ENCODE assay signal across 10 cellular contexts in genomic region chr2:119838179-119838578, GRCh38.
DNase-seq lines count a peak whose midpoint lies in the region; ATAC-seq and TF ChIP-seq lines count a peak whose summit lies in the region.
"Had no signal": no experiment of that assay in that cellular context is flagged by ENCODE, and none has a peak within 500 bp of the region (broad histone marks: within the 10 kb centered on the region; RNA-seq: fewer than 3 reads in every experiment).

No MANE protein-coding gene starts in this region.

- H3K4me1 ChIP-seq in RWPE2 (ENCODE audit: insufficient read depth, poor library complexity, severe bottlenecking) = peaks cover 14% of the 10 kb centered on the region
- H3K4me1 ChIP-seq in upper lobe of right lung = no peaks in the 10 kb centered on the region

- intact Hi-C loops in natural killer cell (cut with micrococcal nuclease) (no loop called here), upper lobe of right lung (cut with DNase I) (no loop called here)

- DNase-seq in natural killer cell (no peak), RWPE2 (ENCODE audit: low spot score) (no peak), fibroblast of pulmonary artery (ENCODE audit: low read depth) (peak; percentile 16), upper lobe of right lung (no peak), NAMALWA (ENCODE audit: low spot score) (no peak), GM13977 (ENCODE audit: low spot score) (no peak)
- no peak for DNase-seq in natural killer cell treated with Interleukin-12 subunit alpha and Interleukin-12 subunit beta and Interleukin-15 and Interleukin-18, amount 100 ng/mL, for 72 hours (ENCODE audit: low spot score)
- DNase-seq: activated gamma-delta T cell treated with Interleukin-2 at 50 U/mL for 16 hours had no signal

- H3K9me3 ChIP-seq in RWPE2 (ENCODE audit: severe bottlenecking) (no peaks in the 10 kb centered on the region), upper lobe of right lung (no peaks in the 10 kb centered on the region)

- no peaks in the 10 kb centered on the region for H3K27me3 ChIP-seq in RWPE2 (ENCODE audit: insufficient read depth, poor library complexity, severe bottlenecking)
- no peaks in the 10 kb centered on the region for H3K27me3 ChIP-seq in upper lobe of right lung
- H3K27me3 ChIP-seq: hepatocyte had no signal

- TF ChIP-seq CTCF in natural killer cell (IDR thresholded peaks at IDR 0.05) = no peak
- no peak for TF ChIP-seq CTCF in RWPE2 (IDR thresholded peaks at IDR 0.05; ENCODE audit: poor library complexity, severe bottlenecking)
- no peak for TF ChIP-seq CTCF in fibroblast of pulmonary artery (IDR thresholded peaks at IDR 0.05; ENCODE audit: low read length, missing control alignments)
- TF ChIP-seq CTCF in upper lobe of right lung (IDR thresholded peaks at IDR 0.05) = no peak
- no peak for TF ChIP-seq CTCF in GM13977 (IDR thresholded peaks at IDR 0.05; ENCODE audit: extremely low read depth, insufficient read depth, missing control alignments)

- H3K27me3 Mint-ChIP-seq in natural killer cell (ENCODE audit: low read depth in 2 of 2) = no peaks in the 10 kb centered on the region
- no peaks in the 10 kb centered on the region for H3K27me3 Mint-ChIP-seq in natural killer cell treated with Interleukin-12 subunit alpha and Interleukin-12 subunit beta and Interleukin-15 and Interleukin-18, amount 100 ng/mL, for 72 hours

- no peaks in the 10 kb centered on the region for H3K36me3 Mint-ChIP-seq in natural killer cell
- H3K36me3 Mint-ChIP-seq in natural killer cell treated with Interleukin-12 subunit alpha and Interleukin-12 subunit beta and Interleukin-15 and Interleukin-18, amount 100 ng/mL, for 72 hours = no peaks in the 10 kb centered on the region

- H3K4me1 Mint-ChIP-seq in natural killer cell = peaks cover 49 to 61% of the 10 kb centered on the region in 2 donors
- peaks cover 10 to 32% of the 10 kb centered on the region in 2 donors for H3K4me1 Mint-ChIP-seq in natural killer cell treated with Interleukin-12 subunit alpha and Interleukin-12 subunit beta and Interleukin-15 and Interleukin-18, amount 100 ng/mL, for 72 hours (ENCODE audit: low read depth in 2 of 2)

- peak overlapping the region; percentile 32 for H3K27ac ChIP-seq in RWPE2 (ENCODE audit: poor library complexity, severe bottlenecking)
- no peak overlapping the region for H3K27ac ChIP-seq in upper lobe of right lung
- H3K27ac ChIP-seq: hepatocyte had no signal

- in situ Hi-C loops in GM13977 (cut with MboI; ENCODE audit: low pct_unique_long_range_greater_than_20kb, low sequenced_read_pairs, unreplicated experiment) = no loop called here

- H3K4me3 ChIP-seq in RWPE2 (ENCODE audit: severe bottlenecking) = no peak overlapping the region
- H3K4me3 ChIP-seq in fibroblast of pulmonary artery (replicated peaks; ENCODE audit: low read depth, low read length) = no peak overlapping the region
- no peak overlapping the region for H3K4me3 ChIP-seq in upper lobe of right lung
- H3K4me3 ChIP-seq: hepatocyte had no signal

- H3K4me3 Mint-ChIP-seq in natural killer cell = no peak overlapping the region
- H3K4me3 Mint-ChIP-seq in natural killer cell treated with Interleukin-12 subunit alpha and Interleukin-12 subunit beta and Interleukin-15 and Interleukin-18, amount 100 ng/mL, for 72 hours = no peak overlapping the region

- no peak for ATAC-seq in natural killer cell
- no peak for ATAC-seq in natural killer cell treated with Interleukin-12 subunit alpha and Interleukin-12 subunit beta and Interleukin-15 and Interleukin-18, amount 100 ng/mL, for 72 hours
- ATAC-seq in RWPE2 (ENCODE audit: low read depth) = peak; percentile 74
- ATAC-seq in upper lobe of right lung = peak; percentile 47
- ATAC-seq in GM21619 (IDR thresholded peaks at IDR 0.05; ENCODE audit: unreplicated experiment) = no peak

- H3K9me3 Mint-ChIP-seq in natural killer cell = no peaks in the 10 kb centered on the region
- no peaks in the 10 kb centered on the region for H3K9me3 Mint-ChIP-seq in natural killer cell treated with Interleukin-12 subunit alpha and Interleukin-12 subunit beta and Interleukin-15 and Interleukin-18, amount 100 ng/mL, for 72 hours

- peak overlapping the region; percentile 29 to 71 for H3K27ac Mint-ChIP-seq in natural killer cell
- H3K27ac Mint-ChIP-seq in natural killer cell treated with Interleukin-12 subunit alpha and Interleukin-12 subunit beta and Interleukin-15 and Interleukin-18, amount 100 ng/mL, for 72 hours = peak overlapping the region in 1 of 2 donors; percentile 22

- H3K36me3 ChIP-seq in RWPE2 (ENCODE audit: low read depth) = no peaks in the 10 kb centered on the region
- no peaks in the 10 kb centered on the region for H3K36me3 ChIP-seq in upper lobe of right lung

Comparison
In these comparisons a context has a peak if more than half of its experiments do, and no peak if none do; other contexts are left out.
1. ATAC-seq: peak in RWPE2 (single experiment) and upper lobe of right lung (single experiment); none in natural killer cell (0 of 3), natural killer cell treated with Interleukin-12 subunit alpha and Interleukin-12 subunit beta and Interleukin-15 and Interleukin-18, amount 100 ng/mL, for 72 hours (0 of 2) and GM21619 (single experiment).